2 cellular contexts compared by ENCODE assay signal in the genomic region with DNA sequence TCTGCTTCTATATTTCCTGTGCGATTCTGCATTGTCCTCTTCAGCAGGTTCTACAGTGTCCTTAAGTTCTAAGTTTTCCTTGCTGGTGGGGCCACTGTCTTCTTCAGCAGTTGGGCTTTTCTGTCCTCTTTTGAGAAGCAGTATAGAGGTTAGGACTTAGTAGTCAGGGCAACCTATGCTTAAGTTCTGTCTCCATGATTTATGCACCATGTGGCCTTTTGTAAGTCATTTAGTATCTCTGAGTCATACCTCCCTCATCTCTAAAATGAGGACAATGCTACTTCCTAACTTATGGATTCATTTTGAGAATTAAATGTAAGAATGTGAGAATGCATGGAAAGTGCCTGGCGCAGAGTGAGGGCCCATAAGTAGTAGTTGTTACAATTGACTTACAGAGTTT.
TF ChIP-seq lines count a peak whose summit lies in the region.

No MANE protein-coding gene starts in this region.

TF ChIP-seq in GM23338, 12 proteins besides CTCF, POLR2A, EP300 and RAD21 (continued from another document):
- TF ChIP-seq, protein P1, sequence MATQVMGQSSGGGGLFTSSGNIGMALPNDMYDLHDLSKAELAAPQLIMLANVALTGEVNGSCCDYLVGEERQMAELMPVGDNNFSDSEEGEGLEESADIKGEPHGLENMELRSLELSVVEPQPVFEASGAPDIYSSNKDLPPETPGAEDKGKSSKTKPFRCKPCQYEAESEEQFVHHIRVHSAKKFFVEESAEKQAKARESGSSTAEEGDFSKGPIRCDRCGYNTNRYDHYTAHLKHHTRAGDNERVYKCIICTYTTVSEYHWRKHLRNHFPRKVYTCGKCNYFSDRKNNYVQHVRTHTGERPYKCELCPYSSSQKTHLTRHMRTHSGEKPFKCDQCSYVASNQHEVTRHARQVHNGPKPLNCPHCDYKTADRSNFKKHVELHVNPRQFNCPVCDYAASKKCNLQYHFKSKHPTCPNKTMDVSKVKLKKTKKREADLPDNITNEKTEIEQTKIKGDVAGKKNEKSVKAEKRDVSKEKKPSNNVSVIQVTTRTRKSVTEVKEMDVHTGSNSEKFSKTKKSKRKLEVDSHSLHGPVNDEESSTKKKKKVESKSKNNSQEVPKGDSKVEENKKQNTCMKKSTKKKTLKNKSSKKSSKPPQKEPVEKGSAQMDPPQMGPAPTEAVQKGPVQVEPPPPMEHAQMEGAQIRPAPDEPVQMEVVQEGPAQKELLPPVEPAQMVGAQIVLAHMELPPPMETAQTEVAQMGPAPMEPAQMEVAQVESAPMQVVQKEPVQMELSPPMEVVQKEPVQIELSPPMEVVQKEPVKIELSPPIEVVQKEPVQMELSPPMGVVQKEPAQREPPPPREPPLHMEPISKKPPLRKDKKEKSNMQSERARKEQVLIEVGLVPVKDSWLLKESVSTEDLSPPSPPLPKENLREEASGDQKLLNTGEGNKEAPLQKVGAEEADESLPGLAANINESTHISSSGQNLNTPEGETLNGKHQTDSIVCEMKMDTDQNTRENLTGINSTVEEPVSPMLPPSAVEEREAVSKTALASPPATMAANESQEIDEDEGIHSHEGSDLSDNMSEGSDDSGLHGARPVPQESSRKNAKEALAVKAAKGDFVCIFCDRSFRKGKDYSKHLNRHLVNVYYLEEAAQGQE (IDR thresholded peaks at IDR 0.05; ENCODE audit: unreplicated experiment): no peak

TF ChIP-seq in WTC11, 78 proteins besides CTCF, POLR2A, EP300 and RAD21 (continued from another document):
- TF ChIP-seq, protein P2, sequence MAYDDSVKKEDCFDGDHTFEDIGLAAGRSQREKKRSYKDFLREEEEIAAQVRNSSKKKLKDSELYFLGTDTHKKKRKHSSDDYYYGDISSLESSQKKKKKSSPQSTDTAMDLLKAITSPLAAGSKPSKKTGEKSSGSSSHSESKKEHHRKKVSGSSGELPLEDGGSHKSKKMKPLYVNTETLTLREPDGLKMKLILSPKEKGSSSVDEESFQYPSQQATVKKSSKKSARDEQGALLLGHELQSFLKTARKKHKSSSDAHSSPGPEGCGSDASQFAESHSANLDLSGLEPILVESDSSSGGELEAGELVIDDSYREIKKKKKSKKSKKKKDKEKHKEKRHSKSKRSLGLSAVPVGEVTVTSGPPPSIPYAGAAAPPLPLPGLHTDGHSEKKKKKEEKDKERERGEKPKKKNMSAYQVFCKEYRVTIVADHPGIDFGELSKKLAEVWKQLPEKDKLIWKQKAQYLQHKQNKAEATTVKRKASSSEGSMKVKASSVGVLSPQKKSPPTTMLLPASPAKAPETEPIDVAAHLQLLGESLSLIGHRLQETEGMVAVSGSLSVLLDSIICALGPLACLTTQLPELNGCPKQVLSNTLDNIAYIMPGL (CRISPR knock-in tag; IDR thresholded peaks at IDR 0.05): no peak
- TF ChIP-seq, protein P3, sequence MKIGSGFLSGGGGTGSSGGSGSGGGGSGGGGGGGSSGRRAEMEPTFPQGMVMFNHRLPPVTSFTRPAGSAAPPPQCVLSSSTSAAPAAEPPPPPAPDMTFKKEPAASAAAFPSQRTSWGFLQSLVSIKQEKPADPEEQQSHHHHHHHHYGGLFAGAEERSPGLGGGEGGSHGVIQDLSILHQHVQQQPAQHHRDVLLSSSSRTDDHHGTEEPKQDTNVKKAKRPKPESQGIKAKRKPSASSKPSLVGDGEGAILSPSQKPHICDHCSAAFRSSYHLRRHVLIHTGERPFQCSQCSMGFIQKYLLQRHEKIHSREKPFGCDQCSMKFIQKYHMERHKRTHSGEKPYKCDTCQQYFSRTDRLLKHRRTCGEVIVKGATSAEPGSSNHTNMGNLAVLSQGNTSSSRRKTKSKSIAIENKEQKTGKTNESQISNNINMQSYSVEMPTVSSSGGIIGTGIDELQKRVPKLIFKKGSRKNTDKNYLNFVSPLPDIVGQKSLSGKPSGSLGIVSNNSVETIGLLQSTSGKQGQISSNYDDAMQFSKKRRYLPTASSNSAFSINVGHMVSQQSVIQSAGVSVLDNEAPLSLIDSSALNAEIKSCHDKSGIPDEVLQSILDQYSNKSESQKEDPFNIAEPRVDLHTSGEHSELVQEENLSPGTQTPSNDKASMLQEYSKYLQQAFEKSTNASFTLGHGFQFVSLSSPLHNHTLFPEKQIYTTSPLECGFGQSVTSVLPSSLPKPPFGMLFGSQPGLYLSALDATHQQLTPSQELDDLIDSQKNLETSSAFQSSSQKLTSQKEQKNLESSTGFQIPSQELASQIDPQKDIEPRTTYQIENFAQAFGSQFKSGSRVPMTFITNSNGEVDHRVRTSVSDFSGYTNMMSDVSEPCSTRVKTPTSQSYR (CRISPR knock-in tag; IDR thresholded peaks at IDR 0.05): no peak
- TF ChIP-seq NFATC4 (CRISPR knock-in tag; IDR thresholded peaks at IDR 0.05) (no peak), NR1H2 (CRISPR knock-in tag; IDR thresholded peaks at IDR 0.05) (no peak), NFE2L1 (CRISPR knock-in tag; IDR thresholded peaks at IDR 0.05) (no peak), GABPB1 (CRISPR knock-in tag; IDR thresholded peaks at IDR 0.05) (no peak), ZNF416 (CRISPR knock-in tag; IDR thresholded peaks at IDR 0.05) (no peak), ETV6 (CRISPR knock-in tag; IDR thresholded peaks at IDR 0.05) (no peak), SOX15 (CRISPR knock-in tag; IDR thresholded peaks at IDR 0.05) (no peak), IRF2 (CRISPR knock-in tag; IDR thresholded peaks at IDR 0.05; ENCODE audit: borderline replicate concordance, low read depth) (no peak), ZNF121 (CRISPR knock-in tag; IDR thresholded peaks at IDR 0.05) (no peak)
- TF ChIP-seq, protein P4, sequence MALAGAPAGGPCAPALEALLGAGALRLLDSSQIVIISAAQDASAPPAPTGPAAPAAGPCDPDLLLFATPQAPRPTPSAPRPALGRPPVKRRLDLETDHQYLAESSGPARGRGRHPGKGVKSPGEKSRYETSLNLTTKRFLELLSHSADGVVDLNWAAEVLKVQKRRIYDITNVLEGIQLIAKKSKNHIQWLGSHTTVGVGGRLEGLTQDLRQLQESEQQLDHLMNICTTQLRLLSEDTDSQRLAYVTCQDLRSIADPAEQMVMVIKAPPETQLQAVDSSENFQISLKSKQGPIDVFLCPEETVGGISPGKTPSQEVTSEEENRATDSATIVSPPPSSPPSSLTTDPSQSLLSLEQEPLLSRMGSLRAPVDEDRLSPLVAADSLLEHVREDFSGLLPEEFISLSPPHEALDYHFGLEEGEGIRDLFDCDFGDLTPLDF (CRISPR knock-in tag; IDR thresholded peaks at IDR 0.05): no peak
- TF ChIP-seq, protein P5, sequence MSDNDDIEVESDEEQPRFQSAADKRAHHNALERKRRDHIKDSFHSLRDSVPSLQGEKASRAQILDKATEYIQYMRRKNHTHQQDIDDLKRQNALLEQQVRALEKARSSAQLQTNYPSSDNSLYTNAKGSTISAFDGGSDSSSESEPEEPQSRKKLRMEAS (CRISPR knock-in tag; IDR thresholded peaks at IDR 0.05): no peak
- TF ChIP-seq, protein P6, sequence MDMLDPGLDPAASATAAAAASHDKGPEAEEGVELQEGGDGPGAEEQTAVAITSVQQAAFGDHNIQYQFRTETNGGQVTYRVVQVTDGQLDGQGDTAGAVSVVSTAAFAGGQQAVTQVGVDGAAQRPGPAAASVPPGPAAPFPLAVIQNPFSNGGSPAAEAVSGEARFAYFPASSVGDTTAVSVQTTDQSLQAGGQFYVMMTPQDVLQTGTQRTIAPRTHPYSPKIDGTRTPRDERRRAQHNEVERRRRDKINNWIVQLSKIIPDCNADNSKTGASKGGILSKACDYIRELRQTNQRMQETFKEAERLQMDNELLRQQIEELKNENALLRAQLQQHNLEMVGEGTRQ (CRISPR knock-in tag; IDR thresholded peaks at IDR 0.05): no peak
- TF ChIP-seq, protein P7, sequence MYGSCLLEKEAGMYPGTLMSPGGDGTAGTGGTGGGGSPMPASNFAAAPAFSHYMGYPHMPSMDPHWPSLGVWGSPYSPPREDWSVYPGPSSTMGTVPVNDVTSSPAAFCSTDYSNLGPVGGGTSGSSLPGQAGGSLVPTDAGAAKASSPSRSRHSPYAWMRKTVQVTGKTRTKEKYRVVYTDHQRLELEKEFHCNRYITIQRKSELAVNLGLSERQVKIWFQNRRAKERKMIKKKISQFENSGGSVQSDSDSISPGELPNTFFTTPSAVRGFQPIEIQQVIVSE (CRISPR knock-in tag; IDR thresholded peaks at IDR 0.05; ENCODE audit: borderline replicate concordance): no peak
- TF ChIP-seq, protein P8, sequence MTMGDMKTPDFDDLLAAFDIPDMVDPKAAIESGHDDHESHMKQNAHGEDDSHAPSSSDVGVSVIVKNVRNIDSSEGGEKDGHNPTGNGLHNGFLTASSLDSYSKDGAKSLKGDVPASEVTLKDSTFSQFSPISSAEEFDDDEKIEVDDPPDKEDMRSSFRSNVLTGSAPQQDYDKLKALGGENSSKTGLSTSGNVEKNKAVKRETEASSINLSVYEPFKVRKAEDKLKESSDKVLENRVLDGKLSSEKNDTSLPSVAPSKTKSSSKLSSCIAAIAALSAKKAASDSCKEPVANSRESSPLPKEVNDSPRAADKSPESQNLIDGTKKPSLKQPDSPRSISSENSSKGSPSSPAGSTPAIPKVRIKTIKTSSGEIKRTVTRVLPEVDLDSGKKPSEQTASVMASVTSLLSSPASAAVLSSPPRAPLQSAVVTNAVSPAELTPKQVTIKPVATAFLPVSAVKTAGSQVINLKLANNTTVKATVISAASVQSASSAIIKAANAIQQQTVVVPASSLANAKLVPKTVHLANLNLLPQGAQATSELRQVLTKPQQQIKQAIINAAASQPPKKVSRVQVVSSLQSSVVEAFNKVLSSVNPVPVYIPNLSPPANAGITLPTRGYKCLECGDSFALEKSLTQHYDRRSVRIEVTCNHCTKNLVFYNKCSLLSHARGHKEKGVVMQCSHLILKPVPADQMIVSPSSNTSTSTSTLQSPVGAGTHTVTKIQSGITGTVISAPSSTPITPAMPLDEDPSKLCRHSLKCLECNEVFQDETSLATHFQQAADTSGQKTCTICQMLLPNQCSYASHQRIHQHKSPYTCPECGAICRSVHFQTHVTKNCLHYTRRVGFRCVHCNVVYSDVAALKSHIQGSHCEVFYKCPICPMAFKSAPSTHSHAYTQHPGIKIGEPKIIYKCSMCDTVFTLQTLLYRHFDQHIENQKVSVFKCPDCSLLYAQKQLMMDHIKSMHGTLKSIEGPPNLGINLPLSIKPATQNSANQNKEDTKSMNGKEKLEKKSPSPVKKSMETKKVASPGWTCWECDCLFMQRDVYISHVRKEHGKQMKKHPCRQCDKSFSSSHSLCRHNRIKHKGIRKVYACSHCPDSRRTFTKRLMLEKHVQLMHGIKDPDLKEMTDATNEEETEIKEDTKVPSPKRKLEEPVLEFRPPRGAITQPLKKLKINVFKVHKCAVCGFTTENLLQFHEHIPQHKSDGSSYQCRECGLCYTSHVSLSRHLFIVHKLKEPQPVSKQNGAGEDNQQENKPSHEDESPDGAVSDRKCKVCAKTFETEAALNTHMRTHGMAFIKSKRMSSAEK (CRISPR knock-in tag; IDR thresholded peaks at IDR 0.05; ENCODE audit: borderline replicate concordance): no peak
- TF ChIP-seq, protein P9, sequence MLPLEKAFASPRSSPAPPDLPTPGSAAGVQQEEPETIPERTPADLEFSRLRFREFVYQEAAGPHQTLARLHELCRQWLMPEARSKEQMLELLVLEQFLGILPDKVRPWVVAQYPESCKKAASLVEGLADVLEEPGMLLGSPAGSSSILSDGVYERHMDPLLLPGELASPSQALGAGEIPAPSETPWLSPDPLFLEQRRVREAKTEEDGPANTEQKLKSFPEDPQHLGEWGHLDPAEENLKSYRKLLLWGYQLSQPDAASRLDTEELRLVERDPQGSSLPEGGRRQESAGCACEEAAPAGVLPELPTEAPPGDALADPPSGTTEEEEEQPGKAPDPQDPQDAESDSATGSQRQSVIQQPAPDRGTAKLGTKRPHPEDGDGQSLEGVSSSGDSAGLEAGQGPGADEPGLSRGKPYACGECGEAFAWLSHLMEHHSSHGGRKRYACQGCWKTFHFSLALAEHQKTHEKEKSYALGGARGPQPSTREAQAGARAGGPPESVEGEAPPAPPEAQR (CRISPR knock-in tag; IDR thresholded peaks at IDR 0.05): no peak
